Comparison of ENCODE assay signal across 9 cellular contexts in genomic region chr4:123659759-123660158, GRCh38.
DNase-seq lines count a peak whose midpoint lies in the region; ATAC-seq and TF ChIP-seq lines count a peak whose summit lies in the region.
"Had no signal": no experiment of that assay in that cellular context is flagged by ENCODE, and none has a peak within 500 bp of the region (broad histone marks: within the 10 kb centered on the region; RNA-seq: fewer than 3 reads in every experiment).

No MANE protein-coding gene starts in this region.

- H3K4me1 ChIP-seq in PC-3 (ENCODE audit: insufficient read depth, low read length) = no peaks in the 10 kb centered on the region

- no peak overlapping the region for H3K27ac ChIP-seq in PC-3 (ENCODE audit: low read length)

- CTCF ChIA-PET in PC-3 (lab: Charles Lee) = no interaction called here

- in situ Hi-C loops in ACHN (cut with HindIII; ENCODE audit: low pct_ligation_motif_present, low pct_unique_long_range_greater_than_20kb, low sequenced_read_pairs) = no loop called here

- no peaks in the 10 kb centered on the region for H3K9me2 ChIP-seq in PC-3 (replicated peaks; ENCODE audit: low read length)

- no peaks in the 10 kb centered on the region for H3K79me2 ChIP-seq in PC-3 (ENCODE audit: low read length)

- no peak overlapping the region for H3K4me3 Mint-ChIP-seq in activated T-cell treated with anti-CD3 and anti-CD28 coated beads, Interleukin-2, amount 50 U/mL, for 24 hours

- ATAC-seq in GM18868 (IDR thresholded peaks at IDR 0.05; ENCODE audit: unreplicated experiment) = peak; percentile 61
- ATAC-seq in PC-3 = peak; percentile 59; the same call in 1 of the 2 replicates
- ATAC-seq in HG03342 (IDR thresholded peaks at IDR 0.05; ENCODE audit: unreplicated experiment) = no peak

- peak; percentile 61 for TF ChIP-seq CTCF in PC-3 (conservative IDR thresholded peaks at IDR 0.05; ENCODE audit: low read depth, low read length)
- TF ChIP-seq CTCF in foreskin fibroblast (IDR thresholded peaks at IDR 0.05; ENCODE audit: low read depth, low read length) = peak; percentile 30

- H3K9ac ChIP-seq in PC-3 (ENCODE audit: low read length) = no peak overlapping the region

- H3K27ac Mint-ChIP-seq in activated T-cell treated with anti-CD3 and anti-CD28 coated beads, Interleukin-2, amount 50 U/mL, for 24 hours = no peak overlapping the region

- peaks cover 13% of the 10 kb centered on the region for H3K4me1 Mint-ChIP-seq in activated T-cell treated with anti-CD3 and anti-CD28 coated beads, Interleukin-2, amount 50 U/mL, for 24 hours (ENCODE audit: low read depth)

- H3K4me3 ChIP-seq in PC-3 (ENCODE audit: low read length) (no peak overlapping the region), foreskin fibroblast (ENCODE audit: low read depth in 1 of 2, low read length in 2 of 2) (no peak overlapping the region)

- H3K27me3 Mint-ChIP-seq in activated T-cell treated with anti-CD3 and anti-CD28 coated beads, Interleukin-2, amount 50 U/mL, for 24 hours = peaks cover 11% of the 10 kb centered on the region

- intact Hi-C loops in PC-3 (cut with micrococcal nuclease) = loop anchor here (2.0 to 5.0 kb wide), 7 partner anchors 97 to 603 kb away; partner anchors contain the start of gene SPRY1

- no peaks in the 10 kb centered on the region for H3K9me3 ChIP-seq in PC-3 (ENCODE audit: low read length)

- peak; percentile 2 for DNase-seq in ACHN
- DNase-seq in PC-3 = peak; percentile 54
- DNase-seq in foreskin fibroblast = peak in 1 of 2 donors; percentile 28
- DNase-seq in activated T-cell treated with anti-CD3 and anti-CD28 coated beads, Interleukin-2, amount 50 U/mL, for 24 hours = no peak
- DNase-seq in NCI-H82 (lab: John Stamatoyannopoulos, UW) = no peak
- no peak for DNase-seq in NCI-H1105 (lab: John Stamatoyannopoulos, UW)
- DNase-seq: islet precursor cell had no signal

- no peaks in the 10 kb centered on the region for H4K20me1 ChIP-seq in PC-3 (ENCODE audit: low read length)

- POLR2A ChIA-PET in PC-3 (lab: Charles Lee; ENCODE audit: unreplicated experiment) = no interaction called here

- H3K36me3 ChIP-seq in PC-3 (ENCODE audit: low read depth, low read length) = no peaks in the 10 kb centered on the region

- BruUV-seq in PC-3 (replicated peaks; lab: Mats Ljungman, UMichigan) = no TSS peak

- peaks cover 8% of the 10 kb centered on the region for H3K9me3 Mint-ChIP-seq in activated T-cell treated with anti-CD3 and anti-CD28 coated beads, Interleukin-2, amount 50 U/mL, for 24 hours

- no peak overlapping the region for H2AFZ ChIP-seq in PC-3 (ENCODE audit: low read length)

- no peaks in the 10 kb centered on the region for H3F3A ChIP-seq in PC-3 (ENCODE audit: low read length, unreplicated experiment)

- H3K4me2 ChIP-seq in PC-3 (ENCODE audit: low read length) = no peak overlapping the region

- peaks cover 3% of the 10 kb centered on the region for H3K36me3 Mint-ChIP-seq in activated T-cell treated with anti-CD3 and anti-CD28 coated beads, Interleukin-2, amount 50 U/mL, for 24 hours (ENCODE audit: low read depth)

- no peaks in the 10 kb centered on the region for H3K27me3 ChIP-seq in PC-3 (ENCODE audit: low read length)

Comparison
In these comparisons a context has a peak if more than half of its experiments do, and no peak if none do; other contexts are left out.
1. DNase-seq: peak in ACHN (single experiment) and PC-3 (single experiment); none in activated T-cell treated with anti-CD3 and anti-CD28 coated beads, Interleukin-2, amount 50 U/mL, for 24 hours (single experiment), NCI-H82 (single experiment) and NCI-H1105 (single experiment).